ENCODE assay signal across 31 cellular contexts in genomic region chr1:165492845-165493244, GRCh38. TPM values are rescaled to one million over a fixed set of nuclear protein-coding genes. Genes with fewer than 3 reads are reported as not detected.
"Had no signal": no experiment of that assay in that cellular context is flagged by ENCODE, and none has a peak within 500 bp of the region (broad histone marks: within the 10 kb centered on the region; RNA-seq: fewer than 3 reads in every experiment).

No MANE protein-coding gene starts in this region.

- H3K4me1 Mint-ChIP-seq: activated B cell treated with CpG ODN at 0.5 μM for 24 hours; activated naive CD4-positive, alpha-beta T cell treated with anti-CD3 and anti-CD28 coated beads, Interleukin-2, amount 10 ng/mL, durations not matched to agents 7 days and 5 days; activated naive CD8-positive, alpha-beta T cell treated with anti-CD3 and anti-CD28 coated beads, Interleukin-2, amount 50 U/mL, for 24 hours had no signal

- H3K27ac Mint-ChIP-seq: activated B cell treated with CpG ODN at 0.5 μM for 24 hours; activated CD4-positive, alpha-beta memory T cell treated with anti-CD3 and anti-CD28 coated beads for 36 hours; activated naive CD4-positive, alpha-beta T cell treated with anti-CD3 and anti-CD28 coated beads, Interleukin-2, amount 10 ng/mL, durations not matched to agents 7 days and 5 days; activated naive CD8-positive, alpha-beta T cell; activated naive CD8-positive, alpha-beta T cell treated with anti-CD3 and anti-CD28 coated beads, Interleukin-2, amount 50 U/mL, for 24 hours; T-helper 1 cell treated with Interleukin-12 subunit alpha and Interleukin-12 subunit beta and Interleukin-4 antibody, amounts not matched to agents 30 μg/mL and 1 μg/mL, for 36 hours; T-helper 2 cell treated with Interferon-gamma antibody and Interleukin-4, amounts not matched to agents 5 μg/mL and 100 μg/mL, for 36 hours had no signal

- H3K27ac ChIP-seq: KMS-11, SJCRH30 had no signal

- H3K4me3 ChIP-seq: SJCRH30 had no signal

- ATAC-seq: activated naive CD8-positive, alpha-beta T cell treated with anti-CD3 and anti-CD28 coated beads, Interleukin-2, amount 50 U/mL, for 24 hours; Panc1 had no signal

- H3K9ac ChIP-seq: KMS-11 had no signal

- H3K27me3 Mint-ChIP-seq: brain had no signal

- H3K36me3 Mint-ChIP-seq: activated CD4-positive, alpha-beta memory T cell treated with anti-CD3 and anti-CD28 coated beads for 36 hours; activated naive CD4-positive, alpha-beta T cell treated with anti-CD3 and anti-CD28 coated beads, Interleukin-2, amount 10 ng/mL, durations not matched to agents 7 days and 5 days; activated naive CD8-positive, alpha-beta T cell; brain had no signal

- H3K36me3 ChIP-seq: SJCRH30 had no signal

- H3K4me3 Mint-ChIP-seq: activated B cell treated with CpG ODN at 0.5 μM for 24 hours; activated CD4-positive, alpha-beta memory T cell treated with anti-CD3 and anti-CD28 coated beads for 36 hours; activated naive CD4-positive, alpha-beta T cell treated with anti-CD3 and anti-CD28 coated beads, Interleukin-2, amount 10 ng/mL, durations not matched to agents 7 days and 5 days; activated naive CD8-positive, alpha-beta T cell; activated naive CD8-positive, alpha-beta T cell treated with anti-CD3 and anti-CD28 coated beads, Interleukin-2, amount 50 U/mL, for 24 hours; brain; T-helper 1 cell treated with Interleukin-12 subunit alpha and Interleukin-12 subunit beta and Interleukin-4 antibody, amounts not matched to agents 30 μg/mL and 1 μg/mL, for 36 hours; T-helper 2 cell treated with Interferon-gamma antibody and Interleukin-4, amounts not matched to agents 5 μg/mL and 100 μg/mL, for 36 hours had no signal

- DNase-seq: activated B cell treated with CpG ODN at 0.5 μM for 24 hours; activated CD4-positive, alpha-beta memory T cell treated with anti-CD3 and anti-CD28 coated beads for 36 hours; activated CD4-positive, alpha-beta T cell treated with anti-CD3 and anti-CD28 coated beads for 4 hours; activated CD4-positive, alpha-beta T cell treated with anti-CD3 and anti-CD28 coated beads, Interleukin-2, amount 50 U/mL, for 1 hour; activated CD4-positive, CD25-positive, alpha-beta regulatory T cell treated with anti-CD3 and anti-CD28 coated beads, Interleukin-2, amount 50 U/mL, for 72 hours; activated CD8-positive, alpha-beta memory T cell treated with anti-CD3 and anti-CD28 coated beads, Interleukin-2, amount 50 U/mL, for 48 hours; activated effector memory CD4-positive, alpha-beta T cell treated with Interleukin-2 at 50 U/mL for 16 hours; activated naive CD4-positive, alpha-beta T cell treated with anti-CD3 and anti-CD28 coated beads, Interleukin-2, amount 10 ng/mL, durations not matched to agents 7 days and 5 days; activated naive CD8-positive, alpha-beta T cell treated with anti-CD3 and anti-CD28 coated beads, Interleukin-2, amount 50 U/mL, for 24 hours; activated T-cell treated with anti-CD3 and anti-CD28 coated beads, Interleukin-2, amount 50 U/mL, for 48 hours; anterior cingulate cortex; central memory CD4-positive, alpha-beta T cell; NCI-H1105; NCI-H1417 treated with DMSO at 0.1 percent for 48 hours; NCI-H1930; NCI-H2081 treated with DMSO at 0.1 percent for 48 hours; NCI-H345; NCI-H524 treated with DMSO at 0.1 percent for 48 hours; NCI-H748 treated with DMSO at 0.1 percent for 48 hours; SHP77; SJCRH30 had no signal

- H3K9me3 Mint-ChIP-seq: activated B cell treated with CpG ODN at 0.5 μM for 24 hours; activated CD4-positive, alpha-beta memory T cell treated with anti-CD3 and anti-CD28 coated beads for 36 hours; activated naive CD4-positive, alpha-beta T cell treated with anti-CD3 and anti-CD28 coated beads, Interleukin-2, amount 10 ng/mL, durations not matched to agents 7 days and 5 days; activated naive CD8-positive, alpha-beta T cell treated with anti-CD3 and anti-CD28 coated beads, Interleukin-2, amount 50 U/mL, for 24 hours; T-helper 1 cell treated with Interleukin-12 subunit alpha and Interleukin-12 subunit beta and Interleukin-4 antibody, amounts not matched to agents 30 μg/mL and 1 μg/mL, for 36 hours; T-helper 2 cell treated with Interferon-gamma antibody and Interleukin-4, amounts not matched to agents 5 μg/mL and 100 μg/mL, for 36 hours had no signal

- H3K27me3 ChIP-seq: SJCRH30 had no signal

- H3K9me3 ChIP-seq: SJCRH30 had no signal

- H3K4me2 ChIP-seq: KMS-11 had no signal

RNA-seq across cellular contexts. Expression of gene RXRG, which starts 47.9 kb away (rescaled TPM):
- total RNA-seq: activated B cell treated with CpG ODN at 0.5 μM for 24 hours, LHCN-M2, NCI-H460 had no signal

RNA-seq across cellular contexts. Expression of gene LRRC52, which starts 51.0 kb away (rescaled TPM):
- total RNA-seq: activated B cell treated with CpG ODN at 0.5 μM for 24 hours; activated CD4-positive, alpha-beta memory T cell treated with anti-CD3 and anti-CD28 coated beads for 36 hours; cerebellum; LHCN-M2; NCI-H460; RPMI7951; SJCRH30 had no signal
